31 cellular contexts compared by ENCODE assay signal in genomic region chr7:323410-323809, GRCh38. TPM values are rescaled to one million over a fixed set of nuclear protein-coding genes. Genes with fewer than 3 reads are reported as not detected.
DNase-seq lines count a peak whose midpoint lies in the region; ATAC-seq and TF ChIP-seq lines count a peak whose summit lies in the region.
"Had no signal": no experiment of that assay in that cellular context is flagged by ENCODE, and none has a peak within 500 bp of the region (broad histone marks: within the 10 kb centered on the region; RNA-seq: fewer than 3 reads in every experiment).

No MANE protein-coding gene starts in this region.

- in situ Hi-C loops in KBM-7 (cut with MboI; ENCODE audit: low pct_unique_long_range_greater_than_20kb, low sequenced_read_pairs) = no loop called here

- peaks cover 14 to 22% of the 10 kb centered on the region in 2 donors for H3K27me3 Mint-ChIP-seq in natural killer cell treated with Interleukin-12 subunit alpha and Interleukin-12 subunit beta and Interleukin-15 and Interleukin-18, amount 100 ng/mL, for 72 hours
- H3K27me3 Mint-ChIP-seq in natural killer cell (ENCODE audit: low read depth in 2 of 2) (peaks cover 14% of the 10 kb centered on the region in 2 donors), glutamatergic neuron (ENCODE audit: unreplicated experiment) (peaks cover 4% of the 10 kb centered on the region), type B pancreatic cell (peaks cover 17% of the 10 kb centered on the region)
- peaks cover 4% of the 10 kb centered on the region for H3K27me3 Mint-ChIP-seq in activated CD4-positive, alpha-beta T cell treated with anti-CD3 and anti-CD28 coated beads, Interleukin-2, amount 10 ng/mL, durations not matched to agents 24 days and 14 days

- intact Hi-C loops in natural killer cell (cut with micrococcal nuclease) = loop anchor here (2.0 to 5.0 kb wide), 2 partner anchors 313 to 449 kb away; no protein-coding TSS in a partner anchor
- intact Hi-C loops in activated CD4-positive, alpha-beta T cell treated with anti-CD3 and anti-CD28 coated beads, Interleukin-2, amount 10 ng/mL, durations not matched to agents 24 days and 14 days (cut with micrococcal nuclease) = no loop called here

- no peak for ATAC-seq in natural killer cell treated with Interleukin-12 subunit alpha and Interleukin-12 subunit beta and Interleukin-15 and Interleukin-18, amount 100 ng/mL, for 72 hours
- no peak for ATAC-seq in natural killer cell
- ATAC-seq: HCT116, K562, PC-3 had no signal

- H3K4me3 Mint-ChIP-seq in natural killer cell treated with Interleukin-12 subunit alpha and Interleukin-12 subunit beta and Interleukin-15 and Interleukin-18, amount 100 ng/mL, for 72 hours = no peak overlapping the region
- H3K4me3 Mint-ChIP-seq in natural killer cell (no peak overlapping the region), glutamatergic neuron (ENCODE audit: unreplicated experiment) (no peak overlapping the region), type B pancreatic cell (peak overlapping the region; percentile 21)
- no peak overlapping the region for H3K4me3 Mint-ChIP-seq in activated CD4-positive, alpha-beta T cell treated with anti-CD3 and anti-CD28 coated beads, Interleukin-2, amount 10 ng/mL, durations not matched to agents 24 days and 14 days

- no peaks in the 10 kb centered on the region for H3K36me3 Mint-ChIP-seq in natural killer cell treated with Interleukin-12 subunit alpha and Interleukin-12 subunit beta and Interleukin-15 and Interleukin-18, amount 100 ng/mL, for 72 hours
- no peaks in the 10 kb centered on the region for H3K36me3 Mint-ChIP-seq in natural killer cell
- peaks cover 7% of the 10 kb centered on the region for H3K36me3 Mint-ChIP-seq in glutamatergic neuron (ENCODE audit: unreplicated experiment)
- no peaks in the 10 kb centered on the region for H3K36me3 Mint-ChIP-seq in type B pancreatic cell
- no peaks in the 10 kb centered on the region for H3K36me3 Mint-ChIP-seq in activated CD4-positive, alpha-beta T cell treated with anti-CD3 and anti-CD28 coated beads, Interleukin-2, amount 10 ng/mL, durations not matched to agents 24 days and 14 days (ENCODE audit: low read depth)
- H3K36me3 Mint-ChIP-seq: CD4-positive, alpha-beta memory T cell had no signal

- H3K27ac Mint-ChIP-seq in natural killer cell treated with Interleukin-12 subunit alpha and Interleukin-12 subunit beta and Interleukin-15 and Interleukin-18, amount 100 ng/mL, for 72 hours = no peak overlapping the region
- H3K27ac Mint-ChIP-seq in natural killer cell = no peak overlapping the region
- no peak overlapping the region for H3K27ac Mint-ChIP-seq in glutamatergic neuron (ENCODE audit: unreplicated experiment)
- peak overlapping the region; percentile 30 for H3K27ac Mint-ChIP-seq in type B pancreatic cell
- no peak overlapping the region for H3K27ac Mint-ChIP-seq in activated CD4-positive, alpha-beta T cell treated with anti-CD3 and anti-CD28 coated beads, Interleukin-2, amount 10 ng/mL, durations not matched to agents 24 days and 14 days

- peak; percentile 48 for DNase-seq in natural killer cell treated with Interleukin-12 subunit alpha and Interleukin-12 subunit beta and Interleukin-15 and Interleukin-18, amount 100 ng/mL, for 72 hours (ENCODE audit: low spot score)
- DNase-seq in natural killer cell (no peak), KBM-7 (peak; percentile 4), glutamatergic neuron (peak; percentile 5), type B pancreatic cell (ENCODE audit: extremely low spot score, unreplicated experiment) (no peak), NCI-H510A (lab: John Stamatoyannopoulos, UW) (no peak)
- DNase-seq in activated CD4-positive, alpha-beta T cell treated with anti-CD3 and anti-CD28 coated beads, Interleukin-2, amount 50 U/mL, for 1 hour = no peak
- DNase-seq in activated CD4-positive, alpha-beta T cell treated with anti-CD3 and anti-CD28 coated beads, Interleukin-2, amount 10 ng/mL, durations not matched to agents 24 days and 14 days = no peak
- DNase-seq: AML-193; CD4-positive, alpha-beta memory T cell; DMS79; EL; GF-D8; MV-4-11; NCI-H1105; NCI-H146; NCI-H1930; NCI-H2107; NCI-H524 treated with DMSO at 0.1 percent for 48 hours; NCI-H774; PC-3; Right ventricle myocardium superior had no signal

- no peaks in the 10 kb centered on the region for H3K9me3 Mint-ChIP-seq in natural killer cell treated with Interleukin-12 subunit alpha and Interleukin-12 subunit beta and Interleukin-15 and Interleukin-18, amount 100 ng/mL, for 72 hours
- H3K9me3 Mint-ChIP-seq in natural killer cell (peaks cover 0 to 2% of the 10 kb centered on the region in 2 donors), glutamatergic neuron (ENCODE audit: unreplicated experiment) (peaks cover 4% of the 10 kb centered on the region), type B pancreatic cell (no peaks in the 10 kb centered on the region)
- H3K9me3 Mint-ChIP-seq in activated CD4-positive, alpha-beta T cell treated with anti-CD3 and anti-CD28 coated beads, Interleukin-2, amount 10 ng/mL, durations not matched to agents 24 days and 14 days = no peaks in the 10 kb centered on the region

- no peaks in the 10 kb centered on the region for H3K4me1 Mint-ChIP-seq in natural killer cell treated with Interleukin-12 subunit alpha and Interleukin-12 subunit beta and Interleukin-15 and Interleukin-18, amount 100 ng/mL, for 72 hours (ENCODE audit: low read depth in 2 of 2)
- H3K4me1 Mint-ChIP-seq in natural killer cell = no peaks in the 10 kb centered on the region
- H3K4me1 Mint-ChIP-seq in glutamatergic neuron (ENCODE audit: low read depth, unreplicated experiment) = peaks cover 2% of the 10 kb centered on the region
- H3K4me1 Mint-ChIP-seq in type B pancreatic cell (ENCODE audit: unreplicated experiment) = peaks cover 16% of the 10 kb centered on the region
- no peaks in the 10 kb centered on the region for H3K4me1 Mint-ChIP-seq in activated CD4-positive, alpha-beta T cell treated with anti-CD3 and anti-CD28 coated beads, Interleukin-2, amount 10 ng/mL, durations not matched to agents 24 days and 14 days

- TF ChIP-seq CTCF in natural killer cell (IDR thresholded peaks at IDR 0.05) = no peak
- no peak for TF ChIP-seq CTCF in glutamatergic neuron (IDR thresholded peaks at IDR 0.05; ENCODE audit: partially characterized antibody, unreplicated experiment)
- no peak for TF ChIP-seq CTCF in type B pancreatic cell (conservative IDR thresholded peaks at IDR 0.05)

RNA-seq across cellular contexts. Expression of gene FOXL3, which starts 33.4 kb away (rescaled TPM):
- not detected for total RNA-seq in natural killer cell treated with Interleukin-12 subunit alpha and Interleukin-12 subunit beta and Interleukin-15 and Interleukin-18, amount 100 ng/mL, for 72 hours
- total RNA-seq in natural killer cell = not detected
- not detected for total RNA-seq in glutamatergic neuron (ENCODE audit: unreplicated experiment)
- not detected in 2 replicates for total RNA-seq in type B pancreatic cell (ENCODE audit: low replicate concordance)
- total RNA-seq in activated CD4-positive, alpha-beta T cell treated with anti-CD3 and anti-CD28 coated beads, Interleukin-2, amount 10 ng/mL, durations not matched to agents 24 days and 14 days = not detected in 2 replicates
- total RNA-seq: Caco-2; CD4-positive, alpha-beta memory T cell; H4; HT1080; K562; LHCN-M2; MCF 10A; PC-3; Right ventricle myocardium superior; RPMI7951; SJSA1 had no signal

Comparison
In these comparisons a context has a peak if more than half of its experiments do, and no peak if none do; other contexts are left out.
1. DNase-seq: peak in natural killer cell treated with Interleukin-12 subunit alpha and Interleukin-12 subunit beta and Interleukin-15 and Interleukin-18, amount 100 ng/mL, for 72 hours (single experiment), KBM-7 (single experiment) and glutamatergic neuron (single experiment); none in natural killer cell (single experiment), type B pancreatic cell (single experiment), activated CD4-positive, alpha-beta T cell treated with anti-CD3 and anti-CD28 coated beads, Interleukin-2, amount 50 U/mL, for 1 hour (single experiment), NCI-H510A (single experiment) and activated CD4-positive, alpha-beta T cell treated with anti-CD3 and anti-CD28 coated beads, Interleukin-2, amount 10 ng/mL, durations not matched to agents 24 days and 14 days (single experiment).